In the genomic region with DNA sequence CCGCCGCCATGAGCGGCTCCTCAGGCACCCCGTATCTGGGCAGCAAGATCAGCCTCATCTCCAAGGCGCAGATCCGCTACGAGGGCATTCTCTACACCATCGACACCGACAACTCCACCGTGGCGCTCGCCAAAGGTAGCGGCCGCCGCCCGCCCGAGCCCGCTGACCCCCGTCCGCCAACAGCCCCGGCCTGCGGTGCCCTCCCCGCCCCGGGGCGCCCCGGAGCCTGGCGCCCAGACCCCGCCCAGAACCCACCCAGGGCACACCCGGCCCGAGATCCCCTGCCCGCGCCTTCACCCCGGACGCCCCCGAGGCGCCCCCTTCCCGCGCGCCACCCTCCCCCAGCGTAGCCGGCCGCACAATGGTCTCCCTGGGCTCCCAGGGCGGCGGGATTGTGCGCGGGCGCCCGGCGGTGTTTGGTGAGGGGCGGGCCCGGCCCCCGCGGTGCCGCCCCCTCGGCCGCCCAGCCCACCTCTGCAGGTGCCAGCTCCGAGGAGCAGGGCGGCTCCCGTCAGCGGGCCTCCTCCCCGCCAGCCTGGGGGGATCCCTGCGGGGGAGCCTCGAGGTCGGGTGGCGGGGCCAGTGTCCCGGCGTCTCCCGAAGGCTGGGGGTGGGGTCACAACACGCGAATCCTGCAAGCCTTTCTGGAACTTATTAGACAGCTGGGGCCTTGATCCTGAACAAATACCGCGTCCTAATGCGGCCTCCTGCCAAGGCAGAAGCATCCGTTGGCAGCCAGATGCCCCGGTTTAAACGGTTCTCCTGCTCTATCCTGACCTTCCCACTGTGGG, we compare ENCODE assay signal across 8 cellular contexts. TPM values are rescaled to one million over a fixed set of nuclear protein-coding genes. Genes with fewer than 3 reads are reported as not detected.
A peak's percentile ranks its signal among the peaks of the same experiment; 100 is the strongest.
DNase-seq lines count a peak whose midpoint lies in the region; ATAC-seq, FAIRE-seq and TF ChIP-seq lines count a peak whose summit lies in the region.

No MANE protein-coding gene starts in this region.

- H3K9me3 ChIP-seq in astrocyte (ENCODE audit: insufficient read depth, low read depth, low read length) = no peaks in the 10 kb centered on the region

- peaks cover 34% of the 10 kb centered on the region for H3K79me2 ChIP-seq in astrocyte (ENCODE audit: insufficient read depth, low read length)

- peak overlapping the region; percentile 88 for H3K4me2 ChIP-seq in astrocyte (ENCODE audit: low read length)

- H3K9me3 Mint-ChIP-seq in astrocyte (ENCODE audit: unreplicated experiment) = no peaks in the 10 kb centered on the region

- H3K9ac ChIP-seq in astrocyte (ENCODE audit: low read length) = peak overlapping the region; percentile 79

- no peak for TF ChIP-seq CTCF in astrocyte (IDR thresholded peaks at IDR 0.05; ENCODE audit: insufficient read depth, low read depth, low read length)

- peak overlapping the region; percentile 89 for H3K4me3 Mint-ChIP-seq in astrocyte (ENCODE audit: unreplicated experiment)

- DNase-seq in CD1c-positive myeloid dendritic cell (ENCODE audit: extremely low spot score) = peak; percentile 8
- DNase-seq in GM19238 (ENCODE audit: insufficient read length, low spot score) = peak; percentile 61
- peak; percentile 49 for DNase-seq in RKO (ENCODE audit: low spot score)
- DNase-seq in astrocyte (ENCODE audit: low read depth) = no peak
- DNase-seq in iPS-NIHi7 (ENCODE audit: extremely low spot score) = peak; percentile 59
- peak; percentile 52 for DNase-seq in stimulated activated CD4-positive, alpha-beta T cell treated with anti-CD3 and anti-CD28 coated beads, Interleukin-4, amount 100 ng/mL, for 1 hour
- no peak for DNase-seq in DMS153 treated with DMSO at 0.1 percent for 48 hours (lab: John Stamatoyannopoulos, UW; ENCODE audit: unreplicated experiment)

- no peak for FAIRE-seq in astrocyte (lab: Jason Lieb, UNC)

- peaks cover 16% of the 10 kb centered on the region for H3K27me3 Mint-ChIP-seq in astrocyte (ENCODE audit: low read depth, unreplicated experiment)

- peak overlapping the region; percentile 60 for H3K4me3 ChIP-seq in astrocyte (ENCODE audit: insufficient read depth, low read depth, low read length)

- ATAC-seq in HG03354 (IDR thresholded peaks at IDR 0.05; ENCODE audit: poor library complexity, severe bottlenecking, unreplicated experiment) = peak; percentile 17

- peaks cover 23% of the 10 kb centered on the region for H3K36me3 ChIP-seq in astrocyte (ENCODE audit: insufficient read depth, low read length)

- H3K27ac ChIP-seq in astrocyte (ENCODE audit: low read depth, low read length) = peak overlapping the region; percentile 41

- peaks cover 11% of the 10 kb centered on the region for H3K36me3 Mint-ChIP-seq in astrocyte (ENCODE audit: low read depth, unreplicated experiment)

- H4K20me1 ChIP-seq in astrocyte (ENCODE audit: insufficient read depth, low read length) = peaks cover 47% of the 10 kb centered on the region

- H3K4me1 Mint-ChIP-seq in astrocyte (ENCODE audit: low read depth, unreplicated experiment) = peaks cover 3% of the 10 kb centered on the region

- H3K27me3 ChIP-seq in astrocyte (ENCODE audit: insufficient read depth, low read length) = peaks cover 9% of the 10 kb centered on the region

- H2AFZ ChIP-seq in astrocyte (ENCODE audit: low read depth, low read length) = peak overlapping the region; percentile 76

- H3K4me1 ChIP-seq in astrocyte (ENCODE audit: insufficient read depth, low read length) = peaks cover 9% of the 10 kb centered on the region

- peak overlapping the region; percentile 83 for H3K27ac Mint-ChIP-seq in astrocyte (ENCODE audit: unreplicated experiment)

RNA-seq across cellular contexts. Expression of gene LSM14B, which starts 0.6 kb away (rescaled TPM):
- 24.9 and 27.1 TPM in 2 replicates for total RNA-seq in astrocyte

RNA-seq across cellular contexts. Expression of gene PSMA7, which starts 20.3 kb away (rescaled TPM):
- 284 and 324 TPM in 2 replicates for total RNA-seq in astrocyte

RNA-seq across cellular contexts. Expression of gene SS18L1, which starts 20.7 kb away (rescaled TPM):
- 13.2 and 16.3 TPM in 2 replicates for total RNA-seq in astrocyte

RNA-seq across cellular contexts. Expression of gene TAF4, which starts 57.2 kb away (rescaled TPM):
- 11.8 and 12.6 TPM in 2 replicates for total RNA-seq in astrocyte

RNA-seq across cellular contexts. Expression of gene MTG2, which starts 60.0 kb away (rescaled TPM):
- 26.6 and 31.5 TPM in 2 replicates for total RNA-seq in astrocyte

Comparison
In these comparisons a context has a peak if more than half of its experiments do, and no peak if none do; other contexts are left out.
1. DNase-seq: peak in CD1c-positive myeloid dendritic cell (single experiment), GM19238 (single experiment), RKO (single experiment), iPS-NIHi7 (single experiment) and stimulated activated CD4-positive, alpha-beta T cell treated with anti-CD3 and anti-CD28 coated beads, Interleukin-4, amount 100 ng/mL, for 1 hour (single experiment); none in astrocyte (single experiment) and DMS153 treated with DMSO at 0.1 percent for 48 hours (single experiment).